In genomic region chr4:177728361-177729152, GRCh38 we compare ENCODE assay signal across 15 cellular contexts.
DNase-seq lines count a peak whose midpoint lies in the region; ATAC-seq, FAIRE-seq and TF ChIP-seq lines count a peak whose summit lies in the region.
"Had no signal": no experiment of that assay in that cellular context is flagged by ENCODE, and none has a peak within 500 bp of the region (broad histone marks: within the 10 kb centered on the region; RNA-seq: fewer than 3 reads in every experiment).

No MANE protein-coding gene starts in this region.

- no peak overlapping the region for H2BK120ac ChIP-seq in H1 (replicated peaks; ENCODE audit: low read depth, low read length)

- TF ChIP-seq POLR2A in H1 (IDR thresholded peaks at IDR 0.05; ENCODE audit: control extremely low read depth in 1 of 2, low read depth in 2 of 2, low read length in 2 of 2) (no peak), tibial nerve (IDR thresholded peaks at IDR 0.05) (no peak)

- H4K20me1 ChIP-seq in PC-3 (ENCODE audit: low read length), result no peaks in the 10 kb centered on the region
- no peaks in the 10 kb centered on the region for H4K20me1 ChIP-seq in H1 (replicated peaks in 1 of 2; ENCODE audit: control insufficient read depth in 1 of 2, insufficient read depth in 2 of 2, low read length in 2 of 2)

- POLR2A ChIA-PET in PC-3 (lab: Charles Lee; ENCODE audit: unreplicated experiment) (no interaction called here), H1 (lab: Charles Lee; ENCODE audit: partially characterized antibody) (no interaction called here)

- no peak overlapping the region; the same call in 1 of the 2 replicates for H4K8ac ChIP-seq in H1 (ENCODE audit: extremely low read depth, insufficient read depth, low read length)

- no peak overlapping the region for H3K14ac ChIP-seq in H1 (ENCODE audit: insufficient read length)

- no peaks in the 10 kb centered on the region for H3K79me2 ChIP-seq in PC-3 (ENCODE audit: low read length)
- no peaks in the 10 kb centered on the region for H3K79me2 ChIP-seq in H1 (ENCODE audit: control insufficient read depth in 1 of 2, insufficient read depth in 2 of 2, low read length in 2 of 2)

- H4K91ac ChIP-seq in H1 (replicated peaks; ENCODE audit: insufficient read length, low read length), result no peak overlapping the region

- H3K36me3 ChIP-seq in PC-3 (ENCODE audit: low read depth, low read length) (no peaks in the 10 kb centered on the region), H1 (ENCODE audit: control insufficient read depth in 2 of 4, insufficient read depth in 4 of 4, low read length in 3 of 4) (no peaks in the 10 kb centered on the region), tibial nerve (no peaks in the 10 kb centered on the region)
- H3K36me3 ChIP-seq: lower lobe of right lung had no signal

- H3K4me3 ChIP-seq in PC-3 (ENCODE audit: low read length) (no peak overlapping the region), H1 (ENCODE audit: extremely low read depth in 1 of 4, insufficient read depth in 2 of 4, low read depth in 3 of 4, low read length in 4 of 4) (no peak overlapping the region), tibial nerve (no peak overlapping the region)
- H3K4me3 ChIP-seq: lower lobe of right lung had no signal

- no peaks in the 10 kb centered on the region for H3K9me3 ChIP-seq in PC-3 (ENCODE audit: low read length)
- H3K9me3 ChIP-seq in H1 (ENCODE audit: insufficient read depth in 2 of 2, low read depth in 1 of 2, low read length in 1 of 2), result no peaks in the 10 kb centered on the region
- H3K9me3 ChIP-seq in tibial nerve, result no peaks in the 10 kb centered on the region
- H3K9me3 ChIP-seq: lower lobe of right lung had no signal

- H3K4me1 ChIP-seq in PC-3 (ENCODE audit: insufficient read depth, low read length) (peaks cover 16% of the 10 kb centered on the region), H1 (replicated peaks in 1 of 4; ENCODE audit: control insufficient read depth in 3 of 4, insufficient read depth in 4 of 4, low read length in 3 of 4) (no peaks in the 10 kb centered on the region), tibial nerve (no peaks in the 10 kb centered on the region)
- H3K4me1 ChIP-seq: lower lobe of right lung had no signal

- H2BK15ac ChIP-seq in H1 (ENCODE audit: low read length), result no peak overlapping the region

- H3K18ac ChIP-seq in H1 (ENCODE audit: extremely low read depth, low read length), result no peak overlapping the region

- no peak overlapping the region for H4K5ac ChIP-seq in H1 (ENCODE audit: insufficient read length, low read depth, low read length)

- TF ChIP-seq RAD21 in H1 (IDR thresholded peaks at IDR 0.05 in 1 of 2, conservative IDR thresholded peaks at IDR 0.05 in 1 of 2; ENCODE audit: low read depth in 2 of 2, low read length in 2 of 2), result no peak

- H3K9ac ChIP-seq in PC-3 (ENCODE audit: low read length) (no peak overlapping the region), H1 (replicated peaks in 1 of 4; ENCODE audit: extremely low read depth in 1 of 4, low read depth in 3 of 4, low read length in 3 of 4) (no peak overlapping the region)

- H2BK20ac ChIP-seq in H1 (ENCODE audit: low read length), result no peak overlapping the region

- no peaks in the 10 kb centered on the region for H3F3A ChIP-seq in PC-3 (ENCODE audit: low read length, unreplicated experiment)

- H2AFZ ChIP-seq in PC-3 (ENCODE audit: low read length) (no peak overlapping the region), H1 (ENCODE audit: low read length) (peak overlapping the region; percentile 94; the same call in 1 of the 2 replicates)

- H3K4ac ChIP-seq in H1 (replicated peaks; ENCODE audit: insufficient read length, low read depth, low read length), result no peak overlapping the region

- no peaks in the 10 kb centered on the region for H3K79me1 ChIP-seq in H1 (ENCODE audit: low read depth, low read length)

- no peak overlapping the region for H2AK5ac ChIP-seq in H1 (ENCODE audit: low read depth, low read length)

- TF ChIP-seq CTCF in PC-3 (conservative IDR thresholded peaks at IDR 0.05; ENCODE audit: low read depth, low read length) (no peak), H1 (IDR thresholded peaks at IDR 0.05; ENCODE audit: control extremely low read depth in 1 of 3, insufficient read depth in 1 of 3, low read depth in 1 of 3, low read length in 3 of 3) (no peak), tibial nerve (IDR thresholded peaks at IDR 0.05) (no peak)

- peak overlapping the region; percentile 59; the same call in 1 of the 2 replicates for H3K4me2 ChIP-seq in PC-3 (ENCODE audit: low read length)
- H3K4me2 ChIP-seq in H1 (ENCODE audit: insufficient read depth in 1 of 2, low read depth in 2 of 2, low read length in 2 of 2), result no peak overlapping the region

- H3K23me2 ChIP-seq in H1 (ENCODE audit: low read depth, low read length), result no peaks in the 10 kb centered on the region

- H3K9me2 ChIP-seq in PC-3 (replicated peaks; ENCODE audit: low read length), result no peaks in the 10 kb centered on the region

- H3K27me3 ChIP-seq in PC-3 (ENCODE audit: low read length) (no peaks in the 10 kb centered on the region), H1 (replicated peaks in 1 of 4; ENCODE audit: control insufficient read depth in 3 of 4, extremely low read depth in 1 of 4, insufficient read depth in 3 of 4, low read length in 3 of 4) (no peaks in the 10 kb centered on the region), tibial nerve (no peaks in the 10 kb centered on the region)

- intact Hi-C loops in PC-3 (cut with micrococcal nuclease), result no loop called here

- DNase-seq in SIG-M5 treated with dmso at 0.1 percent for 504 hours (lab: John Stamatoyannopoulos, UW; ENCODE audit: unreplicated experiment) (peak; percentile 1), SIG-M5 (lab: John Stamatoyannopoulos, UW) (no peak), PC-3 (peak; percentile 82), H1 (ENCODE audit: low read depth in 1 of 2, low spot score in 2 of 2) (no peak), ureter (ENCODE audit: low spot score) (peak; percentile 54), tibial nerve (ENCODE audit: low spot score in 2 of 2) (no peak)
- DNase-seq: activated CD4-positive, CD25-positive, alpha-beta regulatory T cell; activated CD8-positive, alpha-beta memory T cell treated with anti-CD3 and anti-CD28 coated beads, Interleukin-2, amount 50 U/mL, for 4 hours; CD4-positive, alpha-beta T cell; lower lobe of right lung; NCI-H1436 treated with DMSO at 0.1 percent for 48 hours; NCI-H82 had no signal

- no TSS peak for BruUV-seq in PC-3 (replicated peaks; lab: Mats Ljungman, UMichigan)

- 0 out of 2 replicates have a peak overlapping the region, but pooled peaks have one; percentile 5 for H2BK5ac ChIP-seq in H1 (ENCODE audit: low read depth, low read length)

- no peak for FAIRE-seq in H1 (lab: Jason Lieb, UNC)

- H3K23ac ChIP-seq in H1 (ENCODE audit: insufficient read length), result no peak overlapping the region

- H3K27ac ChIP-seq in PC-3 (ENCODE audit: low read length), result peak overlapping the region; percentile 30; the same call in 1 of the 2 replicates
- no peak overlapping the region for H3K27ac ChIP-seq in H1 (ENCODE audit: low read depth, low read length)
- no peak overlapping the region for H3K27ac ChIP-seq in tibial nerve
- H3K27ac ChIP-seq: 22Rv1, lower lobe of right lung had no signal

- 89% methylated on average over 24 of the region's 27 CpGs; no CpG with 5 or more reads in 1 of the 2 experiments for WGBS in H1 (ENCODE audit: extremely low coverage in 1 of 2, insufficient coverage in 1 of 2, insufficient read length in 1 of 2, insufficient replicate concordance in 2 of 2, low coverage in 1 of 2, low lambda C conversion rate in 2 of 2, missing lambda C conversion rate in 1 of 2), 2 experiments
- 68 to 69% methylated on average over 27 of the region's 27 CpGs for WGBS in tibial nerve, 2 donors

- no peak overlapping the region for H3K56ac ChIP-seq in H1 (replicated peaks; ENCODE audit: insufficient read length, low read depth, low read length)

- H2BK12ac ChIP-seq in H1 (ENCODE audit: low read depth, low read length), result no peak overlapping the region

- ATAC-seq in PC-3, result peak; percentile 94
- no peak for ATAC-seq in GM19452 (IDR thresholded peaks at IDR 0.05; ENCODE audit: unreplicated experiment)
- no peak for ATAC-seq in HG03175 (IDR thresholded peaks at IDR 0.05; ENCODE audit: unreplicated experiment)
- ATAC-seq: lower lobe of right lung had no signal

- CTCF ChIA-PET in PC-3 (lab: Charles Lee) (interaction anchor here (0.6 kb wide), 1 partner anchor 537 kb away, joined by 3 read pairs; no protein-coding TSS in a partner anchor), H1 (lab: Charles Lee; ENCODE audit: partially characterized antibody) (interaction anchor here (0.6 to 1.3 kb wide), 2 partner anchors 14 to 629 kb away, joined by 3 read pairs; no protein-coding TSS in a partner anchor)

- TF ChIP-seq EP300 in H1 (IDR thresholded peaks at IDR 0.05; ENCODE audit: borderline replicate concordance in 1 of 2, low read depth in 2 of 2, low read length in 2 of 2), result no peak
- TF ChIP-seq EP300 in tibial nerve (IDR thresholded peaks at IDR 0.05), result no peak

TF ChIP-seq in H1, 55 proteins besides CTCF, POLR2A, EP300 and RAD21:
- TF ChIP-seq TEAD4 (IDR thresholded peaks at IDR 0.05; ENCODE audit: low read depth, low read length), result no peak

Comparison
In these comparisons a context has a peak if more than half of its experiments do, and no peak if none do; other contexts are left out.
1. DNase-seq: peak in SIG-M5 treated with dmso at 0.1 percent for 504 hours (single experiment), PC-3 (single experiment) and ureter (single experiment); none in SIG-M5 (single experiment), H1 (0 of 2) and tibial nerve (0 of 2).